Comparison of ENCODE assay signal across 21 cellular contexts in genomic region chr19:45030825-45031224, GRCh38. TPM values are rescaled to one million over a fixed set of nuclear protein-coding genes. Genes with fewer than 3 reads are reported as not detected.
A peak's percentile ranks its signal among the peaks of the same experiment; 100 is the strongest.
DNase-seq lines count a peak whose midpoint lies in the region; ATAC-seq, FAIRE-seq and TF ChIP-seq lines count a peak whose summit lies in the region.
"Had no signal": no experiment of that assay in that cellular context is flagged by ENCODE, and none has a peak within 500 bp of the region (broad histone marks: within the 10 kb centered on the region; RNA-seq: fewer than 3 reads in every experiment).

No MANE protein-coding gene starts in this region.

- TF ChIP-seq CTCF in HepG2 (CRISPR knock-in tag; IDR thresholded peaks at IDR 0.05) (no peak), right lobe of liver (IDR thresholded peaks at IDR 0.05) (no peak), K562 (IDR thresholded peaks at IDR 0.05 in 2 of 3, conservative IDR thresholded peaks at IDR 0.05 in 1 of 3; ENCODE audit: insufficient read depth in 2 of 3, low read depth in 1 of 3, low read length in 3 of 3) (no peak)

- H3K9me3 ChIP-seq in HepG2 (ENCODE audit: low read length) (no peaks in the 10 kb centered on the region), right lobe of liver (no peaks in the 10 kb centered on the region), K562 (replicated peaks; ENCODE audit: control insufficient read depth, insufficient read depth, low read depth, low read length) (peaks cover 7% of the 10 kb centered on the region)

- H3K4me3 ChIP-seq in HepG2 (replicated peaks in 1 of 3; ENCODE audit: insufficient read depth in 1 of 3, low read depth in 2 of 3, low read length in 3 of 3) (no peak overlapping the region), right lobe of liver (no peak overlapping the region), K562 (no peak overlapping the region)
- H3K4me3 ChIP-seq: GM23248 had no signal

- CTCF ChIA-PET in activated naive CD4-positive, alpha-beta T cell treated with anti-CD3 and anti-CD28 coated beads for 36 hours (lab: Charles Lee) = no interaction called here
- CTCF ChIA-PET in HepG2 (lab: Yijun Ruan, JAX; ENCODE audit: low intra/inter-chr PET ratio, low total read pairs) (no interaction called here), K562 (lab: Yijun Ruan, JAX; ENCODE audit: low intra/inter-chr PET ratio) (no interaction called here)

- no peaks in the 10 kb centered on the region for H3K27me3 Mint-ChIP-seq in activated naive CD4-positive, alpha-beta T cell treated with anti-CD3 and anti-CD28 coated beads for 36 hours (ENCODE audit: low read depth)
- H3K27me3 Mint-ChIP-seq: CD4-positive, alpha-beta memory T cell had no signal

- 95% methylated on average over 6 of the region's 6 CpGs for WGBS in HepG2 (ENCODE audit: low lambda C conversion rate)
- 98% methylated on average over 5 of the region's 6 CpGs for WGBS in right lobe of liver (ENCODE audit: insufficient coverage, low coverage, low lambda C conversion rate, missing lambda C conversion rate)
- WGBS in K562 (ENCODE audit: insufficient coverage, low coverage, missing lambda C conversion rate) = 56% methylated on average over 6 of the region's 6 CpGs

- no peak for TF ChIP-seq RAD21 in HepG2 (CRISPR knock-in tag; IDR thresholded peaks at IDR 0.05)
- no peak for TF ChIP-seq RAD21 in K562 (CRISPR knock-in tag; conservative IDR thresholded peaks at IDR 0.05 in 1 of 2, IDR thresholded peaks at IDR 0.05 in 1 of 2)

- H3K36me3 ChIP-seq in HepG2 (replicated peaks in 1 of 2; ENCODE audit: control insufficient read depth in 1 of 2, insufficient read depth in 2 of 2, low read length in 2 of 2) (no peaks in the 10 kb centered on the region), right lobe of liver (peaks cover 0 to 10% (median 0%) of the 10 kb centered on the region in 4 donors), K562 (ENCODE audit: control insufficient read depth, insufficient read depth, low read length) (no peaks in the 10 kb centered on the region)

- H3K27ac ChIP-seq in HepG2 (ENCODE audit: extremely low read length, insufficient read depth, low read length) (no peak overlapping the region), right lobe of liver (no peak overlapping the region), K562 (ENCODE audit: extremely low read depth, low read depth, low read length) (no peak overlapping the region)
- H3K27ac ChIP-seq: GM23248 had no signal

- no peak overlapping the region for H2AFZ ChIP-seq in HepG2 (ENCODE audit: low read length)
- H2AFZ ChIP-seq in K562 (ENCODE audit: low read depth, low read length) = no peak overlapping the region
- H2AFZ ChIP-seq: GM23248 had no signal

- BruUV-seq in HepG2 (replicated peaks; lab: Mats Ljungman, UMichigan) (no TSS peak), K562 (replicated peaks; lab: Mats Ljungman, UMichigan) (no TSS peak)

- FAIRE-seq in HepG2 (lab: Jason Lieb, UNC) = no peak
- FAIRE-seq in K562 (lab: Jason Lieb, UNC) = no peak
- FAIRE-seq: GM12892, H1 had no signal

- no peaks in the 10 kb centered on the region for H3K27me3 ChIP-seq in HepG2 (ENCODE audit: control insufficient read depth in 1 of 2, insufficient read depth in 2 of 2, low read length in 2 of 2)
- H3K27me3 ChIP-seq in right lobe of liver = no peaks in the 10 kb centered on the region
- no peaks in the 10 kb centered on the region; a peak in 1 of 5 replicates for H3K27me3 ChIP-seq in K562 (ENCODE audit: control insufficient read depth in 2 of 2, insufficient read depth in 2 of 2, low read length in 2 of 2)

- POLR2A ChIA-PET in HepG2 (lab: Yijun Ruan, JAX) = no interaction called here
- POLR2A ChIA-PET in K562 (lab: Yijun Ruan, JAX) = no interaction called here

- H3K36me3 Mint-ChIP-seq in activated naive CD4-positive, alpha-beta T cell treated with anti-CD3 and anti-CD28 coated beads for 36 hours (ENCODE audit: low read depth) = peaks cover 51% of the 10 kb centered on the region

- H3K4me2 ChIP-seq in HepG2 (ENCODE audit: low read depth, low read length) = no peak overlapping the region
- no peak overlapping the region for H3K4me2 ChIP-seq in K562 (ENCODE audit: insufficient read depth, low read length)

- in situ Hi-C loops in HepG2 (cut with HindIII; ENCODE audit: extremely low pct_ligation_motif_present, low pct_unique_long_range_greater_than_20kb) (no loop called here), K562 (cut with MboI) (no loop called here)

- no peak overlapping the region for H3K9ac ChIP-seq in HepG2 (ENCODE audit: insufficient read depth, low read depth, low read length)
- no peak overlapping the region for H3K9ac ChIP-seq in K562 (ENCODE audit: insufficient read depth in 1 of 2, low read depth in 2 of 2, low read length in 2 of 2)
- H3K9ac ChIP-seq: GM23248 had no signal

- H4K20me1 ChIP-seq in HepG2 (ENCODE audit: insufficient read depth, low read length) = no peaks in the 10 kb centered on the region
- no peaks in the 10 kb centered on the region for H4K20me1 ChIP-seq in K562 (replicated peaks; ENCODE audit: control insufficient read depth, insufficient read depth, low read length)

- H3K4me1 Mint-ChIP-seq in activated naive CD4-positive, alpha-beta T cell treated with anti-CD3 and anti-CD28 coated beads for 36 hours (ENCODE audit: low read depth) = no peaks in the 10 kb centered on the region

- intact Hi-C loops in activated naive CD4-positive, alpha-beta T cell treated with anti-CD3 and anti-CD28 coated beads for 36 hours (cut with micrococcal nuclease) = no loop called here
- intact Hi-C loops in HepG2 (cut with micrococcal nuclease; ENCODE audit: unreplicated experiment) = no loop called here
- intact Hi-C loops in right lobe of liver (cut with DNase I) = no loop called here
- intact Hi-C loops in K562 (cut with micrococcal nuclease) = no loop called here

- ATAC-seq in HepG2 = no peak
- ATAC-seq in right lobe of liver = no peak
- ATAC-seq in K562 = no peak

- H3K79me2 ChIP-seq in HepG2 (ENCODE audit: insufficient read depth, low read length) (no peaks in the 10 kb centered on the region), K562 (ENCODE audit: control insufficient read depth, insufficient read depth, low read length) (no peaks in the 10 kb centered on the region)

- TF ChIP-seq EP300 in HepG2 (IDR thresholded peaks at IDR 0.05; ENCODE audit: low read depth in 2 of 2, low read length in 2 of 2) = no peak
- TF ChIP-seq EP300 in HepG2 (CRISPR knock-in tag; IDR thresholded peaks at IDR 0.05; ENCODE audit: borderline replicate concordance) = no peak
- TF ChIP-seq EP300 in K562 (IDR thresholded peaks at IDR 0.05; ENCODE audit: low read length) = no peak

- H3K4me1 ChIP-seq in HepG2 (ENCODE audit: insufficient read depth, low read length) (peaks cover 21% of the 10 kb centered on the region), right lobe of liver (no peaks in the 10 kb centered on the region), K562 (replicated peaks in 1 of 2; ENCODE audit: control insufficient read depth in 2 of 2, insufficient read depth in 2 of 2, low read length in 2 of 2) (peaks cover 0 to 13% of the 10 kb centered on the region in 2 experiments; a peak in 3 of 5 replicates)

- H3K9me1 ChIP-seq in K562 (ENCODE audit: control insufficient read depth, insufficient read depth, low read length) = no peaks in the 10 kb centered on the region

- DNase-seq in activated naive CD4-positive, alpha-beta T cell treated with anti-CD3 and anti-CD28 coated beads for 36 hours = no peak
- no peak for DNase-seq in activated naive CD4-positive, alpha-beta T cell treated with anti-CD3 and anti-CD28 coated beads, Interleukin-2, amount 50 U/mL, for 16 hours
- no peak for DNase-seq in HepG2 (ENCODE audit: low spot score)
- no peak for DNase-seq in right lobe of liver
- DNase-seq in K562 (ENCODE audit: extremely low read depth in 1 of 4, low spot score in 3 of 4) = no peak
- DNase-seq in NCI-H2196 (lab: John Stamatoyannopoulos, UW; ENCODE audit: unreplicated experiment) = no peak
- DNase-seq: 8988T; C1 segment of cervical spinal cord; Calu3; CD4-positive, alpha-beta memory T cell; COR-L47; DMS53; DMS79 treated with DMSO at 0.1 percent for 48 hours; GF-D8; GM23248; H7; HCEC 1CT had no signal

- H3K27ac Mint-ChIP-seq in activated naive CD4-positive, alpha-beta T cell treated with anti-CD3 and anti-CD28 coated beads for 36 hours = peak overlapping the region; percentile 65

- H3K9me3 Mint-ChIP-seq in activated naive CD4-positive, alpha-beta T cell treated with anti-CD3 and anti-CD28 coated beads for 36 hours = no peaks in the 10 kb centered on the region

- TF ChIP-seq POLR2A in HepG2 (IDR thresholded peaks at IDR 0.05; ENCODE audit: insufficient read depth in 1 of 2, low read depth in 2 of 2, low read length in 2 of 2) (no peak), right lobe of liver (IDR thresholded peaks at IDR 0.05) (no peak), K562 (conservative IDR thresholded peaks at IDR 0.05) (no peak)

- no peak overlapping the region for H3K4me3 Mint-ChIP-seq in activated naive CD4-positive, alpha-beta T cell treated with anti-CD3 and anti-CD28 coated beads for 36 hours
- H3K4me3 Mint-ChIP-seq: CD4-positive, alpha-beta memory T cell had no signal

RNA-seq across cellular contexts. Expression of gene CLASRP, which starts 8.0 kb away (rescaled TPM):
- 100 to 1,000 TPM; 106 to 113 TPM for total RNA-seq in activated naive CD4-positive, alpha-beta T cell treated with anti-CD3 and anti-CD28 coated beads for 36 hours
- total RNA-seq in HepG2 (2016; rRNA removed; fragmentation: Illumina TruSeq; extraction: Trizol) = 7.4 and 32.0 TPM in 2 replicates
- 7.3 and 8.3 TPM in 2 replicates for total RNA-seq in HepG2 (2016; cell fraction: cytosol; rRNA removed; fragmentation: Illumina TruSeq; extraction: Trizol; ENCODE audit: low read depth)
- total RNA-seq in HepG2 (2016; cell fraction: insoluble cytoplasmic fraction; rRNA removed; fragmentation: Illumina TruSeq; extraction: Trizol) = 6.5 and 35.8 TPM in 2 replicates
- 6.0 and 7.3 TPM in 2 replicates for total RNA-seq in HepG2 (2016; cell fraction: membrane; rRNA removed; fragmentation: Illumina TruSeq; extraction: Trizol)
- total RNA-seq in HepG2 (2016; cell fraction: nucleus; rRNA removed; fragmentation: Illumina TruSeq; extraction: Trizol) = 36.9 and 51.6 TPM in 2 replicates
- 51.1 and 51.4 TPM in 2 replicates for polyA plus RNA-seq in HepG2 (2011; rRNA removed)
- 13.6 and 14.3 TPM in 2 replicates for polyA plus RNA-seq in HepG2 (2011; cell fraction: cytosol; rRNA removed)
- polyA plus RNA-seq in HepG2 (2011; cell fraction: nucleus; rRNA removed) = 292 and 390 TPM in 2 replicates
- 58.9 and 85.4 TPM in 2 replicates for polyA plus RNA-seq in HepG2 (2012)
- polyA plus RNA-seq in HepG2 (2016; cell fraction: cytosol; fragmentation: Illumina TruSeq; extraction: Trizol; ENCODE audit: low read depth) = 7.0 and 7.7 TPM in 2 replicates
- polyA plus RNA-seq in HepG2 (2016; cell fraction: insoluble cytoplasmic fraction; fragmentation: Illumina TruSeq; extraction: Trizol; ENCODE audit: low read depth) = 18.3 and 19.4 TPM in 2 replicates
- 9.9 and 14.8 TPM in 2 replicates for polyA plus RNA-seq in HepG2 (2016; cell fraction: membrane; fragmentation: Illumina TruSeq; extraction: Trizol; ENCODE audit: low read depth)
- 320 and 335 TPM in 2 replicates for polyA plus RNA-seq in HepG2 (2016; cell fraction: nucleus; fragmentation: Illumina TruSeq; extraction: Trizol; ENCODE audit: insufficient read depth, low read depth)
- polyA minus RNA-seq in HepG2 (2011; rRNA and poly(A)+ RNA removed; ENCODE audit: low replicate concordance) = 16.6 and 30.8 TPM in 2 replicates
- polyA minus RNA-seq in HepG2 (2011; cell fraction: cytosol; rRNA and poly(A)+ RNA removed) = 4.3 and 4.6 TPM in 2 replicates
- polyA minus RNA-seq in HepG2 (2011; cell fraction: nucleus; rRNA and poly(A)+ RNA removed) = 49.0 and 61.0 TPM in 2 replicates
- total RNA-seq in right lobe of liver = 10 to 100 TPM; 30.5 to 66.8 (median 44.8) TPM
- 297 and 460 TPM in 2 replicates for total RNA-seq in K562 (2011; cell fraction: chromatin; rRNA removed; ENCODE audit: low replicate concordance)
- 224 and 226 TPM in 2 replicates for total RNA-seq in K562 (2011; cell fraction: nucleolus; rRNA removed)
- total RNA-seq in K562 (2011; cell fraction: nucleoplasm; rRNA removed) = 233 and 263 TPM in 2 replicates
- 56.7 and 74.5 TPM in 2 replicates for total RNA-seq in K562 (2014; rRNA removed)
- total RNA-seq in K562 (2014; rRNA removed; fragmentation: Illumina TruSeq; extraction: Trizol) = 31.1 and 34.6 TPM in 2 replicates
- total RNA-seq in K562 (2015; rRNA removed; fragmentation: Illumina TruSeq; extraction: Trizol) = 46.4 and 46.7 TPM in 2 replicates
- total RNA-seq in K562 (2021) = 81.6 and 86.3 TPM in 2 replicates
- 34.4 and 55.3 TPM in 2 replicates for polyA plus RNA-seq in K562 (2011; rRNA removed)
- 18.3 and 19.8 TPM in 2 replicates for polyA plus RNA-seq in K562 (2011; cell fraction: cytosol; rRNA removed)
- polyA plus RNA-seq in K562 (2011; cell fraction: nucleus; rRNA removed) = 277 and 310 TPM in 2 replicates
- polyA plus RNA-seq in K562 (2012) = 71.3 and 94.7 TPM in 2 replicates
- 44.0 and 45.2 TPM in 2 replicates for polyA plus RNA-seq in K562 (2014; fragmentation: Illumina TruSeq; extraction: Trizol)
- 1 to 10 TPM in 1 of 2 experiments, under 1 TPM in 1; 0.94 to 1.2 TPM for polyA plus RNA-seq in K562 (2014; fragmentation: Nextera tagmentation; extraction: Ambion mirVana)
- polyA plus RNA-seq in K562 (2014; rRNA removed) = 72.2 and 80.0 TPM in 2 replicates
- polyA minus RNA-seq in K562 (2011; rRNA and poly(A)+ RNA removed) = 25.8 and 29.7 TPM in 2 replicates
- 18.8 and 19.3 TPM in 2 replicates for polyA minus RNA-seq in K562 (2011; cell fraction: cytosol; rRNA and poly(A)+ RNA removed)
- polyA minus RNA-seq in K562 (2011; cell fraction: nucleus; rRNA and poly(A)+ RNA removed) = 39.9 and 51.1 TPM in 2 replicates

RNA-seq across cellular contexts. Expression of gene RELB, which starts 29.6 kb away (rescaled TPM):
- total RNA-seq in activated naive CD4-positive, alpha-beta T cell treated with anti-CD3 and anti-CD28 coated beads for 36 hours = 10 to 100 TPM; 55.4 to 57.3 TPM
- 2.8 and 3.5 TPM in 2 replicates for total RNA-seq in HepG2 (2016; rRNA removed; fragmentation: Illumina TruSeq; extraction: Trizol)
- total RNA-seq in HepG2 (2016; cell fraction: cytosol; rRNA removed; fragmentation: Illumina TruSeq; extraction: Trizol; ENCODE audit: low read depth) = 3.4 and 3.5 TPM in 2 replicates
- 2.1 and 3.6 TPM in 2 replicates for total RNA-seq in HepG2 (2016; cell fraction: insoluble cytoplasmic fraction; rRNA removed; fragmentation: Illumina TruSeq; extraction: Trizol)
- 3.6 and 5.1 TPM in 2 replicates for total RNA-seq in HepG2 (2016; cell fraction: membrane; rRNA removed; fragmentation: Illumina TruSeq; extraction: Trizol)
- 2.2 and 2.8 TPM in 2 replicates for total RNA-seq in HepG2 (2016; cell fraction: nucleus; rRNA removed; fragmentation: Illumina TruSeq; extraction: Trizol)
- 1.9 and 4.2 TPM in 2 replicates for polyA plus RNA-seq in HepG2 (2011; rRNA removed)
- polyA plus RNA-seq in HepG2 (2011; cell fraction: cytosol; rRNA removed) = 3.2 and 3.4 TPM in 2 replicates
- polyA plus RNA-seq in HepG2 (2011; cell fraction: nucleus; rRNA removed) = 4.8 and 4.9 TPM in 2 replicates
- 2.1 and 2.5 TPM in 2 replicates for polyA plus RNA-seq in HepG2 (2012)
- polyA plus RNA-seq in HepG2 (2016; cell fraction: cytosol; fragmentation: Illumina TruSeq; extraction: Trizol; ENCODE audit: low read depth) = 3.3 and 3.8 TPM in 2 replicates
- 4.2 TPM in 2 replicates for polyA plus RNA-seq in HepG2 (2016; cell fraction: insoluble cytoplasmic fraction; fragmentation: Illumina TruSeq; extraction: Trizol; ENCODE audit: low read depth)
- polyA plus RNA-seq in HepG2 (2016; cell fraction: membrane; fragmentation: Illumina TruSeq; extraction: Trizol; ENCODE audit: low read depth) = 3.7 and 4.3 TPM in 2 replicates
- 4.4 and 6.2 TPM in 2 replicates for polyA plus RNA-seq in HepG2 (2016; cell fraction: nucleus; fragmentation: Illumina TruSeq; extraction: Trizol; ENCODE audit: insufficient read depth, low read depth)
- polyA minus RNA-seq in HepG2 (2011; rRNA and poly(A)+ RNA removed; ENCODE audit: low replicate concordance) = 2.7 and 6.0 TPM in 2 replicates
- polyA minus RNA-seq in HepG2 (2011; cell fraction: cytosol; rRNA and poly(A)+ RNA removed) = 3.1 and 5.8 TPM in 2 replicates
- 2.1 and 2.2 TPM in 2 replicates for polyA minus RNA-seq in HepG2 (2011; cell fraction: nucleus; rRNA and poly(A)+ RNA removed)
- 10 to 100 TPM in 1 of 6 experiments, 1 to 10 TPM in 5; 1.2 to 21.4 (median 7.2) TPM for total RNA-seq in right lobe of liver
- total RNA-seq in K562 (2011; cell fraction: chromatin; rRNA removed; ENCODE audit: low replicate concordance) = 1.5 TPM in 1 of 2 replicates, not detected in the other
- total RNA-seq in K562 (2011; cell fraction: nucleolus; rRNA removed) = 0.67 and 0.92 TPM in 2 replicates
- 0.88 and 1.2 TPM in 2 replicates for total RNA-seq in K562 (2011; cell fraction: nucleoplasm; rRNA removed)
- total RNA-seq in K562 (2014; rRNA removed) = 0.24 and 0.95 TPM in 2 replicates
- total RNA-seq in K562 (2014; rRNA removed; fragmentation: Illumina TruSeq; extraction: Trizol) = 0.15 and 0.29 TPM in 2 replicates
- 0.08 and 0.18 TPM in 2 replicates for total RNA-seq in K562 (2015; rRNA removed; fragmentation: Illumina TruSeq; extraction: Trizol)
- total RNA-seq in K562 (2021) = 0.89 and 1.1 TPM in 2 replicates
- polyA plus RNA-seq in K562 (2011; rRNA removed) = 0.24 and 0.35 TPM in 2 replicates
- polyA plus RNA-seq in K562 (2011; cell fraction: cytosol; rRNA removed) = 0.25 and 1.1 TPM in 2 replicates
- 0.41 and 0.68 TPM in 2 replicates for polyA plus RNA-seq in K562 (2011; cell fraction: nucleus; rRNA removed)
- 1.1 and 3.7 TPM in 2 replicates for polyA plus RNA-seq in K562 (2012)
- polyA plus RNA-seq in K562 (2014; fragmentation: Illumina TruSeq; extraction: Trizol) = 0.17 and 0.28 TPM in 2 replicates
- polyA plus RNA-seq in K562 (2014; fragmentation: Nextera tagmentation; extraction: Ambion mirVana) = not detected
- polyA plus RNA-seq in K562 (2014; rRNA removed) = 1.1 and 2.1 TPM in 2 replicates
- polyA minus RNA-seq in K562 (2011; rRNA and poly(A)+ RNA removed) = 0.24 and 0.35 TPM in 2 replicates
- 0.57 and 1.4 TPM in 2 replicates for polyA minus RNA-seq in K562 (2011; cell fraction: cytosol; rRNA and poly(A)+ RNA removed)
- polyA minus RNA-seq in K562 (2011; cell fraction: nucleus; rRNA and poly(A)+ RNA removed) = 0.11 and 0.54 TPM in 2 replicates

RNA-seq across cellular contexts. Expression of gene ZNF296, which starts 45.5 kb away (rescaled TPM):
- 1 to 10 TPM; 1.1 to 1.4 TPM for total RNA-seq in activated naive CD4-positive, alpha-beta T cell treated with anti-CD3 and anti-CD28 coated beads for 36 hours
- 0.62 and 0.63 TPM in 2 replicates for total RNA-seq in HepG2 (2016; rRNA removed; fragmentation: Illumina TruSeq; extraction: Trizol)
- 0.71 and 0.97 TPM in 2 replicates for total RNA-seq in HepG2 (2016; cell fraction: cytosol; rRNA removed; fragmentation: Illumina TruSeq; extraction: Trizol; ENCODE audit: low read depth)
- 0.43 and 0.91 TPM in 2 replicates for total RNA-seq in HepG2 (2016; cell fraction: insoluble cytoplasmic fraction; rRNA removed; fragmentation: Illumina TruSeq; extraction: Trizol)
- total RNA-seq in HepG2 (2016; cell fraction: membrane; rRNA removed; fragmentation: Illumina TruSeq; extraction: Trizol) = 1.4 and 1.9 TPM in 2 replicates
- total RNA-seq in HepG2 (2016; cell fraction: nucleus; rRNA removed; fragmentation: Illumina TruSeq; extraction: Trizol) = 0.62 and 0.72 TPM in 2 replicates
- 0.26 and 0.39 TPM in 2 replicates for polyA plus RNA-seq in HepG2 (2011; rRNA removed)
- 0.15 and 0.32 TPM in 2 replicates for polyA plus RNA-seq in HepG2 (2011; cell fraction: cytosol; rRNA removed)
- 1.2 and 1.3 TPM in 2 replicates for polyA plus RNA-seq in HepG2 (2011; cell fraction: nucleus; rRNA removed)
- polyA plus RNA-seq in HepG2 (2012) = 1.2 and 1.5 TPM in 2 replicates
- 1.3 TPM in 2 replicates for polyA plus RNA-seq in HepG2 (2016; cell fraction: cytosol; fragmentation: Illumina TruSeq; extraction: Trizol; ENCODE audit: low read depth)
- 2.2 and 2.9 TPM in 2 replicates for polyA plus RNA-seq in HepG2 (2016; cell fraction: insoluble cytoplasmic fraction; fragmentation: Illumina TruSeq; extraction: Trizol; ENCODE audit: low read depth)
- 1.2 and 1.5 TPM in 2 replicates for polyA plus RNA-seq in HepG2 (2016; cell fraction: membrane; fragmentation: Illumina TruSeq; extraction: Trizol; ENCODE audit: low read depth)
- polyA plus RNA-seq in HepG2 (2016; cell fraction: nucleus; fragmentation: Illumina TruSeq; extraction: Trizol; ENCODE audit: insufficient read depth, low read depth) = 2.3 and 4.7 TPM in 2 replicates
- 0.47 and 0.64 TPM in 2 replicates for polyA minus RNA-seq in HepG2 (2011; rRNA and poly(A)+ RNA removed; ENCODE audit: low replicate concordance)
- polyA minus RNA-seq in HepG2 (2011; cell fraction: cytosol; rRNA and poly(A)+ RNA removed) = 1.2 and 2.5 TPM in 2 replicates
- polyA minus RNA-seq in HepG2 (2011; cell fraction: nucleus; rRNA and poly(A)+ RNA removed) = 0.37 and 0.39 TPM in 2 replicates
- total RNA-seq in right lobe of liver = under 1 TPM in 5 of 6 experiments, not detected in 1; 0.16 to 0.47 (median 0.35) TPM
- total RNA-seq in K562 (2011; cell fraction: chromatin; rRNA removed; ENCODE audit: low replicate concordance) = 0.25 and 1.9 TPM in 2 replicates
- total RNA-seq in K562 (2011; cell fraction: nucleolus; rRNA removed) = 2.4 and 3.5 TPM in 2 replicates
- 0.92 and 1.3 TPM in 2 replicates for total RNA-seq in K562 (2011; cell fraction: nucleoplasm; rRNA removed)
- 1.5 and 2.7 TPM in 2 replicates for total RNA-seq in K562 (2014; rRNA removed)
- 0.07 TPM in 1 of 2 replicates, not detected in the other for total RNA-seq in K562 (2014; rRNA removed; fragmentation: Illumina TruSeq; extraction: Trizol)
- total RNA-seq in K562 (2015; rRNA removed; fragmentation: Illumina TruSeq; extraction: Trizol) = 0.54 and 0.72 TPM in 2 replicates
- total RNA-seq in K562 (2021) = 8.8 and 10.3 TPM in 2 replicates
- polyA plus RNA-seq in K562 (2011; rRNA removed) = 0.13 and 0.28 TPM in 2 replicates
- 0.24 and 1.1 TPM in 2 replicates for polyA plus RNA-seq in K562 (2011; cell fraction: cytosol; rRNA removed)
- polyA plus RNA-seq in K562 (2011; cell fraction: nucleus; rRNA removed) = 0.52 and 1.4 TPM in 2 replicates
- 3.2 and 3.6 TPM in 2 replicates for polyA plus RNA-seq in K562 (2012)
- polyA plus RNA-seq in K562 (2014; fragmentation: Illumina TruSeq; extraction: Trizol) = 0.39 and 2.0 TPM in 2 replicates
- under 1 TPM in 1 of 2 experiments, not detected in 1; 0.03 TPM for polyA plus RNA-seq in K562 (2014; fragmentation: Nextera tagmentation; extraction: Ambion mirVana)
- 2.0 and 2.4 TPM in 2 replicates for polyA plus RNA-seq in K562 (2014; rRNA removed)
- 0.11 and 0.21 TPM in 2 replicates for polyA minus RNA-seq in K562 (2011; rRNA and poly(A)+ RNA removed)
- polyA minus RNA-seq in K562 (2011; cell fraction: cytosol; rRNA and poly(A)+ RNA removed) = 2.0 and 3.5 TPM in 2 replicates
- polyA minus RNA-seq in K562 (2011; cell fraction: nucleus; rRNA and poly(A)+ RNA removed) = 0.94 and 1.00 TPM in 2 replicates
- total RNA-seq: Daoy, G401, GM23248 had no signal
- polyA plus RNA-seq: GM23248 had no signal

RNA-seq across cellular contexts. Expression of gene GEMIN7, which starts 48.2 kb away (rescaled TPM):
- 10 to 100 TPM; 14.7 to 15.4 TPM for total RNA-seq in activated naive CD4-positive, alpha-beta T cell treated with anti-CD3 and anti-CD28 coated beads for 36 hours
- total RNA-seq in HepG2 (2016; rRNA removed; fragmentation: Illumina TruSeq; extraction: Trizol) (30.6 and 42.0 TPM in 2 replicates), right lobe of liver (10 to 100 TPM; 10.9 to 27.5 (median 14.0) TPM), K562 (2014; rRNA removed) (54.9 and 62.7 TPM in 2 replicates), K562 (2014; rRNA removed; fragmentation: Illumina TruSeq; extraction: Trizol) (31.3 and 33.0 TPM in 2 replicates), K562 (2015; rRNA removed; fragmentation: Illumina TruSeq; extraction: Trizol) (39.5 and 42.3 TPM in 2 replicates), K562 (2021) (60.7 and 62.6 TPM in 2 replicates)
- total RNA-seq in HepG2 (2016; cell fraction: cytosol; rRNA removed; fragmentation: Illumina TruSeq; extraction: Trizol; ENCODE audit: low read depth) = 15.7 and 22.3 TPM in 2 replicates
- 34.9 and 39.3 TPM in 2 replicates for total RNA-seq in HepG2 (2016; cell fraction: insoluble cytoplasmic fraction; rRNA removed; fragmentation: Illumina TruSeq; extraction: Trizol)
- total RNA-seq in HepG2 (2016; cell fraction: membrane; rRNA removed; fragmentation: Illumina TruSeq; extraction: Trizol) = 28.5 and 42.7 TPM in 2 replicates
- total RNA-seq in HepG2 (2016; cell fraction: nucleus; rRNA removed; fragmentation: Illumina TruSeq; extraction: Trizol) = 13.0 and 14.5 TPM in 2 replicates
- polyA plus RNA-seq in HepG2 (2011; rRNA removed) (22.2 and 24.1 TPM in 2 replicates), K562 (2011; rRNA removed) (23.1 and 32.5 TPM in 2 replicates), K562 (2014; fragmentation: Illumina TruSeq; extraction: Trizol) (32.6 and 50.6 TPM in 2 replicates), K562 (2014; fragmentation: Nextera tagmentation; extraction: Ambion mirVana) (100 to 1,000 TPM in 1 of 2 experiments, 10 to 100 TPM in 1; 84.9 to 124 TPM), K562 (2014; rRNA removed) (49.6 and 57.5 TPM in 2 replicates)
- polyA plus RNA-seq in HepG2 (2011; cell fraction: cytosol; rRNA removed) = 22.8 and 32.6 TPM in 2 replicates
- polyA plus RNA-seq in HepG2 (2011; cell fraction: nucleus; rRNA removed) = 31.3 and 38.6 TPM in 2 replicates
- 22.7 and 23.7 TPM in 2 replicates for polyA plus RNA-seq in HepG2 (2012)
- 28.4 and 37.8 TPM in 2 replicates for polyA plus RNA-seq in HepG2 (2016; cell fraction: cytosol; fragmentation: Illumina TruSeq; extraction: Trizol; ENCODE audit: low read depth)
- polyA plus RNA-seq in HepG2 (2016; cell fraction: insoluble cytoplasmic fraction; fragmentation: Illumina TruSeq; extraction: Trizol; ENCODE audit: low read depth) = 62.1 and 65.3 TPM in 2 replicates
- 40.2 and 48.8 TPM in 2 replicates for polyA plus RNA-seq in HepG2 (2016; cell fraction: membrane; fragmentation: Illumina TruSeq; extraction: Trizol; ENCODE audit: low read depth)
- 33.1 and 40.0 TPM in 2 replicates for polyA plus RNA-seq in HepG2 (2016; cell fraction: nucleus; fragmentation: Illumina TruSeq; extraction: Trizol; ENCODE audit: insufficient read depth, low read depth)
- 20.1 and 20.5 TPM in 2 replicates for polyA minus RNA-seq in HepG2 (2011; rRNA and poly(A)+ RNA removed; ENCODE audit: low replicate concordance)
- 12.5 and 19.8 TPM in 2 replicates for polyA minus RNA-seq in HepG2 (2011; cell fraction: cytosol; rRNA and poly(A)+ RNA removed)
- 7.9 and 9.2 TPM in 2 replicates for polyA minus RNA-seq in HepG2 (2011; cell fraction: nucleus; rRNA and poly(A)+ RNA removed)
- total RNA-seq in K562 (2011; cell fraction: chromatin; rRNA removed; ENCODE audit: low replicate concordance) = 22.7 and 62.8 TPM in 2 replicates
- 37.2 and 43.2 TPM in 2 replicates for total RNA-seq in K562 (2011; cell fraction: nucleolus; rRNA removed)
- total RNA-seq in K562 (2011; cell fraction: nucleoplasm; rRNA removed) = 26.5 and 32.7 TPM in 2 replicates
- 41.8 and 86.0 TPM in 2 replicates for polyA plus RNA-seq in K562 (2011; cell fraction: cytosol; rRNA removed)
- 34.9 and 43.7 TPM in 2 replicates for polyA plus RNA-seq in K562 (2011; cell fraction: nucleus; rRNA removed)
- 41.3 and 54.9 TPM in 2 replicates for polyA plus RNA-seq in K562 (2012)
- 5.7 and 7.6 TPM in 2 replicates for polyA minus RNA-seq in K562 (2011; rRNA and poly(A)+ RNA removed)
- polyA minus RNA-seq in K562 (2011; cell fraction: cytosol; rRNA and poly(A)+ RNA removed) = 17.8 and 23.9 TPM in 2 replicates
- 7.9 and 11.3 TPM in 2 replicates for polyA minus RNA-seq in K562 (2011; cell fraction: nucleus; rRNA and poly(A)+ RNA removed)
